In the genomic region with DNA sequence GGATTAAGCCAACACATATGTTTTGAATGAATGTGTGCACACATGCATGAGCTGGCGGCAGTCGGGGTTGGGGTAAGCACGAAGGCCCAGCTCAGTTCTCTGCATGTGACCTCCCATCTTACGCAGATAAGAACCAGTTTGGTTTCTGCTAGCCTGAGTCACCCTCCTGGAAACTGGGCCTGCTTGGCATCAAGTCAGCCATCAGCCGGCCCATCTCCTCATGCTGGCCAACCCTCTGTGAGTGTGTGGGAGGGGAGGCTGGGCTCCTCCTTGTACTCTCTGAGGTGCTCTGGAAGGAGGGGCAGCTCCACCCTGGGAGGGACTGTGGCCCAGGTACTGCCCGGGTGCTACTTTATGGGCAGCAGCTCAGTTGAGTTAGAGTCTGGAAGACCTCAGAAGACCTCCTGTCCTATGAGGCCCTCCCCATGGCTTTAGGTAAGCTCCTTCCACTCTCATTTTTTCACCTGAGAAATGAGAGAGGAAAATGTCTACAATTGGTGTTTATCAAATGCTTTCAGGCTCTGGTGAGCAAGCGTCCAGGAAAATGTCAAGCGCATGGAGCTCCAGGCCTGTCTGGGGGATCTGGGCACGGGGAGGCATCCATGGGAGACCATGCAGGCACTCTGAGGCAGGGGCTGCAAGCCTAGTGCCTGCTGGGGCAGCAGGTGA, we compare ENCODE assay signal across 10 cellular contexts. TPM values are rescaled to one million over a fixed set of nuclear protein-coding genes. Genes with fewer than 3 reads are reported as not detected.
DNase-seq lines count a peak whose midpoint lies in the region; ATAC-seq and TF ChIP-seq lines count a peak whose summit lies in the region.
"Had no signal": no experiment of that assay in that cellular context is flagged by ENCODE, and none has a peak within 500 bp of the region (broad histone marks: within the 10 kb centered on the region; RNA-seq: fewer than 3 reads in every experiment).

No MANE protein-coding gene starts in this region.

- 90 to 95% (median 93%) methylated on average over 9 of the region's 9 CpGs for WGBS in spleen, 5 donors

- H3K27me3 ChIP-seq in HCT116 (ENCODE audit: insufficient read depth, low read length) (no peaks in the 10 kb centered on the region; the same call in 1 of the 2 replicates), spleen (replicated peaks in 1 of 7) (no peaks in the 10 kb centered on the region)

- no peak for TF ChIP-seq POLR2A in HCT116 (IDR thresholded peaks at IDR 0.05; ENCODE audit: borderline replicate concordance, extremely low read depth, insufficient read depth, insufficient read length)
- no peak for TF ChIP-seq POLR2A in spleen (IDR thresholded peaks at IDR 0.05)

- H3K4me2 ChIP-seq in HCT116 (ENCODE audit: low read length), result peak overlapping the region; percentile 27

- TF ChIP-seq CTCF in HCT116 (IDR thresholded peaks at IDR 0.05 in 2 of 3, conservative IDR thresholded peaks at IDR 0.05 in 1 of 3; ENCODE audit: borderline replicate concordance in 1 of 3, insufficient read depth in 1 of 3, low read depth in 2 of 3, low read length in 2 of 3) (no peak), fibroblast of the aortic adventitia (IDR thresholded peaks at IDR 0.05; ENCODE audit: insufficient read depth, low read length) (no peak), spleen (IDR thresholded peaks at IDR 0.05 in 8 of 11, conservative IDR thresholded peaks at IDR 0.05 in 3 of 11) (no peak), glutamatergic neuron (IDR thresholded peaks at IDR 0.05; ENCODE audit: partially characterized antibody, unreplicated experiment) (no peak)

- no peak for DNase-seq in HCT116 (ENCODE audit: low read depth, low spot score)
- DNase-seq in UCSD-AML1 (lab: John Stamatoyannopoulos, UW; ENCODE audit: unreplicated experiment), result peak; percentile 38
- DNase-seq in fibroblast of the aortic adventitia (ENCODE audit: low read depth), result peak; percentile 100
- DNase-seq in stimulated activated CD4-positive, alpha-beta T cell treated with anti-CD3 and anti-CD28 coated beads, Interleukin-1b, Interleukin-23, amount 100 ng/mL, for 48 hours, result peak; percentile 74
- DNase-seq in foreskin melanocyte, result no peak
- no peak for DNase-seq in spleen
- no peak for DNase-seq in glutamatergic neuron

- no peaks in the 10 kb centered on the region for H3K4me1 Mint-ChIP-seq in glutamatergic neuron (ENCODE audit: low read depth, unreplicated experiment)

- H3K9me3 ChIP-seq in HCT116 (ENCODE audit: control insufficient read depth in 1 of 2, insufficient read depth in 1 of 2, low read depth in 1 of 2, low read length in 2 of 2), result no peaks in the 10 kb centered on the region
- no peaks in the 10 kb centered on the region for H3K9me3 ChIP-seq in spleen
- H3K9me3 ChIP-seq: SJSA1 had no signal

- no peaks in the 10 kb centered on the region for H3K79me2 ChIP-seq in HCT116 (ENCODE audit: insufficient read depth, low read length)

- no peak for TF ChIP-seq RAD21 in HCT116 (IDR thresholded peaks at IDR 0.05; ENCODE audit: low read depth)

- CTCF ChIA-PET in HCT116 (lab: Charles Lee), result interaction anchor here (0.8 to 2.3 kb wide), 3 partner anchors 19 to 87 kb away, joined by 3 to 8 read pairs (median 3); no protein-coding TSS in a partner anchor

- no TSS peak for BruUV-seq in HCT116 (replicated peaks; lab: Mats Ljungman, UMichigan)

- POLR2A ChIA-PET in HCT116 (lab: Charles Lee), result no interaction called here

- intact Hi-C loops in HCT116 (cut with micrococcal nuclease) (no loop called here), spleen (cut with DNase I; ENCODE audit: low total_unique reads) (no loop called here)

- no peak overlapping the region for H3K27ac ChIP-seq in HCT116 (ENCODE audit: low read depth, low read length)
- H3K27ac ChIP-seq in spleen, result no peak overlapping the region
- H3K27ac ChIP-seq: SJSA1 had no signal

- H3K4me3 ChIP-seq in HCT116 (replicated peaks in 1 of 2; ENCODE audit: low read depth in 1 of 2, low read length in 2 of 2) (no peak overlapping the region), fibroblast of the aortic adventitia (ENCODE audit: low read depth, low read length) (no peak overlapping the region), spleen (no peak overlapping the region)
- H3K4me3 ChIP-seq: SJSA1 had no signal

- H2AFZ ChIP-seq in HCT116 (ENCODE audit: low read depth, low read length, poor library complexity, severe bottlenecking), result no peak overlapping the region

- no peaks in the 10 kb centered on the region for H3K9me3 Mint-ChIP-seq in glutamatergic neuron (ENCODE audit: unreplicated experiment)

- no peaks in the 10 kb centered on the region for H4K20me1 ChIP-seq in HCT116 (ENCODE audit: insufficient read depth)

- no peak overlapping the region for H3K27ac Mint-ChIP-seq in glutamatergic neuron (ENCODE audit: unreplicated experiment)
- H3K27ac Mint-ChIP-seq: progenitor cell of endocrine pancreas had no signal

- H3K27me3 Mint-ChIP-seq in glutamatergic neuron (ENCODE audit: unreplicated experiment), result no peaks in the 10 kb centered on the region

- ATAC-seq in HCT116 (peak; percentile 89), HG02938 (IDR thresholded peaks at IDR 0.05; ENCODE audit: unreplicated experiment) (no peak)

- no peaks in the 10 kb centered on the region for H3K36me3 ChIP-seq in HCT116 (ENCODE audit: control insufficient read depth in 1 of 2, insufficient read depth in 2 of 2, low read length in 2 of 2)
- no peaks in the 10 kb centered on the region for H3K36me3 ChIP-seq in spleen
- H3K36me3 ChIP-seq: SJSA1 had no signal

- no peaks in the 10 kb centered on the region for H3K36me3 Mint-ChIP-seq in glutamatergic neuron (ENCODE audit: unreplicated experiment)

- no peaks in the 10 kb centered on the region for H3K9me2 ChIP-seq in HCT116 (ENCODE audit: insufficient read depth)

- no peak overlapping the region for H3K9ac ChIP-seq in HCT116 (ENCODE audit: low read length)

- H3K4me3 Mint-ChIP-seq in glutamatergic neuron (ENCODE audit: unreplicated experiment), result no peak overlapping the region

- RAD21 ChIA-PET in HCT116 (lab: Charles Lee; ENCODE audit: low non-redundant PET in 1 of 2, low total read pairs in 2 of 2, uncharacterized antibody in 2 of 2, unreplicated experiment in 2 of 2), result no interaction called here

- peaks cover 0 to 8% of the 10 kb centered on the region in 2 experiments; a peak in 1 of 4 replicates for H3K4me1 ChIP-seq in HCT116 (ENCODE audit: control insufficient read depth in 1 of 2, insufficient read depth in 2 of 2, low read length in 2 of 2)
- peaks cover 7 to 36% (median 18%) of the 10 kb centered on the region in 6 donors for H3K4me1 ChIP-seq in spleen
- H3K4me1 ChIP-seq: SJSA1 had no signal

TF ChIP-seq in HCT116, 20 proteins besides CTCF, POLR2A, EP300 and RAD21:
- TF ChIP-seq, protein P1, sequence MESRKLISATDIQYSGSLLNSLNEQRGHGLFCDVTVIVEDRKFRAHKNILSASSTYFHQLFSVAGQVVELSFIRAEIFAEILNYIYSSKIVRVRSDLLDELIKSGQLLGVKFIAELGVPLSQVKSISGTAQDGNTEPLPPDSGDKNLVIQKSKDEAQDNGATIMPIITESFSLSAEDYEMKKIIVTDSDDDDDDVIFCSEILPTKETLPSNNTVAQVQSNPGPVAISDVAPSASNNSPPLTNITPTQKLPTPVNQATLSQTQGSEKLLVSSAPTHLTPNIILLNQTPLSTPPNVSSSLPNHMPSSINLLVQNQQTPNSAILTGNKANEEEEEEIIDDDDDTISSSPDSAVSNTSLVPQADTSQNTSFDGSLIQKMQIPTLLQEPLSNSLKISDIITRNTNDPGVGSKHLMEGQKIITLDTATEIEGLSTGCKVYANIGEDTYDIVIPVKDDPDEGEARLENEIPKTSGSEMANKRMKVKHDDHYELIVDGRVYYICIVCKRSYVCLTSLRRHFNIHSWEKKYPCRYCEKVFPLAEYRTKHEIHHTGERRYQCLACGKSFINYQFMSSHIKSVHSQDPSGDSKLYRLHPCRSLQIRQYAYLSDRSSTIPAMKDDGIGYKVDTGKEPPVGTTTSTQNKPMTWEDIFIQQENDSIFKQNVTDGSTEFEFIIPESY (IDR thresholded peaks at IDR 0.05; ENCODE audit: extremely low read depth, insufficient replicate concordance, low read length), result no peak
- TF ChIP-seq EGR1 (IDR thresholded peaks at IDR 0.05; ENCODE audit: low read depth), result peak; percentile 52; the same call in 1 of the 2 replicates

RNA-seq across cellular contexts. Expression of a gene that starts 9.7 kb away (rescaled TPM):
- 0.25 TPM for total RNA-seq in HCT116 (2021; ENCODE audit: unreplicated experiment)
- polyA plus RNA-seq in HCT116 (2012), result 0.25 and 0.26 TPM in 2 replicates
- 1.1 TPM in 1 of 2 replicates, not detected in the other for total RNA-seq in fibroblast of the aortic adventitia (ENCODE audit: low replicate concordance)
- total RNA-seq in spleen, result 10 to 100 TPM in 6 of 7 donors, 1 to 10 TPM in 1; 6.3 to 53.9 (median 21.2) TPM
- polyA plus RNA-seq in spleen, result 10 to 100 TPM in 1 of 3 donors, 1 to 10 TPM in 2; 1.9 to 11.1 (median 5.9) TPM
- total RNA-seq in glutamatergic neuron (ENCODE audit: unreplicated experiment), result not detected
- total RNA-seq: progenitor cell of endocrine pancreas, SJSA1 had no signal

RNA-seq across cellular contexts. Expression of a gene that starts 50.0 kb away (rescaled TPM):
- total RNA-seq in HCT116 (2021; ENCODE audit: unreplicated experiment), result not detected
- polyA plus RNA-seq in HCT116 (2012), result not detected in 2 replicates
- not detected in 2 replicates for total RNA-seq in fibroblast of the aortic adventitia (ENCODE audit: low replicate concordance)
- not detected for total RNA-seq in spleen
- polyA plus RNA-seq in spleen, result not detected
- not detected for total RNA-seq in glutamatergic neuron (ENCODE audit: unreplicated experiment)
- total RNA-seq: progenitor cell of endocrine pancreas, SJSA1 had no signal

RNA-seq across cellular contexts. Expression of a gene that starts 56.0 kb away (rescaled TPM):
- total RNA-seq in HCT116 (2021; ENCODE audit: unreplicated experiment), result 12.6 TPM
- polyA plus RNA-seq in HCT116 (2012), result 7.4 and 8.1 TPM in 2 replicates
- total RNA-seq in fibroblast of the aortic adventitia (ENCODE audit: low replicate concordance), result 0.82 and 5.1 TPM in 2 replicates
- 100 to 1,000 TPM in 4 of 7 donors, 10 to 100 TPM in 3; 73.1 to 154 (median 106) TPM for total RNA-seq in spleen
- polyA plus RNA-seq in spleen, result 10 to 100 TPM; 43.9 to 75.8 (median 74.3) TPM
- total RNA-seq in glutamatergic neuron (ENCODE audit: unreplicated experiment), result 1.2 TPM

RNA-seq across cellular contexts. Expression of a gene that starts 58.7 kb away (rescaled TPM):
- total RNA-seq in HCT116 (2021; ENCODE audit: unreplicated experiment) (not detected), fibroblast of the aortic adventitia (ENCODE audit: low replicate concordance) (not detected in 2 replicates), spleen (not detected), glutamatergic neuron (ENCODE audit: unreplicated experiment) (not detected)
- not detected in 2 replicates for polyA plus RNA-seq in HCT116 (2012)
- not detected for polyA plus RNA-seq in spleen
- total RNA-seq: progenitor cell of endocrine pancreas, SJSA1 had no signal

Comparison
In these comparisons a context has a peak if more than half of its experiments do, and no peak if none do; other contexts are left out.
1. DNase-seq: peak in UCSD-AML1 (single experiment), fibroblast of the aortic adventitia (single experiment) and stimulated activated CD4-positive, alpha-beta T cell treated with anti-CD3 and anti-CD28 coated beads, Interleukin-1b, Interleukin-23, amount 100 ng/mL, for 48 hours (single experiment); none in HCT116 (single experiment), foreskin melanocyte (single experiment), spleen (single experiment) and glutamatergic neuron (single experiment).